15 cellular contexts compared by ENCODE assay signal in genomic region chr2:241199897-241200821, GRCh38. TPM values are rescaled to one million over a fixed set of nuclear protein-coding genes. Genes with fewer than 3 reads are reported as not detected.
DNase-seq lines count a peak whose midpoint lies in the region; ATAC-seq and TF ChIP-seq lines count a peak whose summit lies in the region.
"Had no signal": no experiment of that assay in that cellular context is flagged by ENCODE, and none has a peak within 500 bp of the region (broad histone marks: within the 10 kb centered on the region; RNA-seq: fewer than 3 reads in every experiment).

No MANE protein-coding gene starts in this region.

- no peaks in the 10 kb centered on the region for H3K27me3 ChIP-seq in heart right ventricle
- no peaks in the 10 kb centered on the region for H3K27me3 ChIP-seq in psoas muscle (ENCODE audit: insufficient read depth in 3 of 3, low read length in 2 of 3)
- no peaks in the 10 kb centered on the region for H3K27me3 ChIP-seq in brain microvascular endothelial cell (replicated peaks)
- H3K27me3 ChIP-seq in testis: no peaks in the 10 kb centered on the region
- H3K27me3 ChIP-seq: MG63 had no signal

- TF ChIP-seq CTCF in heart right ventricle (IDR thresholded peaks at IDR 0.05) (no peak), epithelial cell of esophagus (IDR thresholded peaks at IDR 0.05; ENCODE audit: insufficient read depth, low read depth, low read length, missing control alignments) (no peak), psoas muscle (IDR thresholded peaks at IDR 0.05) (no peak), brain microvascular endothelial cell (IDR thresholded peaks at IDR 0.05; ENCODE audit: low read depth, low read length, missing control alignments) (no peak), testis (IDR thresholded peaks at IDR 0.05) (no peak)

- H3K36me3 ChIP-seq in heart right ventricle: no peaks in the 10 kb centered on the region
- no peaks in the 10 kb centered on the region for H3K36me3 ChIP-seq in psoas muscle (ENCODE audit: insufficient read depth in 1 of 2, low read depth in 1 of 2)
- no peaks in the 10 kb centered on the region for H3K36me3 ChIP-seq in brain microvascular endothelial cell (replicated peaks)
- no peaks in the 10 kb centered on the region for H3K36me3 ChIP-seq in testis (ENCODE audit: low read depth, missing control alignments)
- H3K36me3 ChIP-seq: MG63 had no signal

- H3K9me3 ChIP-seq in heart right ventricle: no peaks in the 10 kb centered on the region
- H3K9me3 ChIP-seq in psoas muscle: no peaks in the 10 kb centered on the region
- no peaks in the 10 kb centered on the region for H3K9me3 ChIP-seq in testis
- H3K9me3 ChIP-seq: MG63 had no signal

- in situ Hi-C loops in brain microvascular endothelial cell (cut with HindIII; ENCODE audit: low pct_ligation_motif_present, low sequenced_read_pairs): no loop called here

- DNase-seq in Right ventricle myocardium inferior (ENCODE audit: missing footprints): peak; percentile 58
- DNase-seq in heart right ventricle: no peak
- DNase-seq in NCI-H226: peak; percentile 24
- peak; percentile 18 for DNase-seq in epithelial cell of esophagus (ENCODE audit: low read depth)
- DNase-seq in psoas muscle: peak; percentile 11 to 45
- DNase-seq in brain microvascular endothelial cell: no peak
- no peak for DNase-seq in NCI-H69 (lab: John Stamatoyannopoulos, UW)
- DNase-seq in testis: no peak
- DNase-seq: C1 segment of cervical spinal cord, Karpas-422, MG63, NCI-H1417, NCI-H1930, NCI-H446, OCI-M1 had no signal

- WGBS in heart right ventricle, 2 donors: 82 to 85% methylated on average over 42 of the region's 42 CpGs
- WGBS in psoas muscle, 3 donors: 84 to 88% (median 88%) methylated on average over 41 to 42 of the region's 42 CpGs
- 85 to 88% methylated on average over 19 to 42 of the region's 42 CpGs for WGBS in testis, 2 donors

- no peak for ATAC-seq in Right ventricle myocardium inferior
- no peak for ATAC-seq in heart right ventricle
- ATAC-seq in psoas muscle: no peak

- H3K4me3 ChIP-seq in heart right ventricle: no peak overlapping the region
- no peak overlapping the region for H3K4me3 ChIP-seq in epithelial cell of esophagus (ENCODE audit: low read length)
- H3K4me3 ChIP-seq in psoas muscle: no peak overlapping the region
- no peak overlapping the region for H3K4me3 ChIP-seq in brain microvascular endothelial cell (ENCODE audit: low read depth, low read length)
- H3K4me3 ChIP-seq in testis: no peak overlapping the region
- H3K4me3 ChIP-seq: MG63 had no signal

- no peaks in the 10 kb centered on the region for H3K4me1 ChIP-seq in heart right ventricle
- H3K4me1 ChIP-seq in psoas muscle: no peaks in the 10 kb centered on the region
- H3K4me1 ChIP-seq in testis: no peaks in the 10 kb centered on the region

- intact Hi-C loops in Right ventricle myocardium inferior (cut with DNase I): no loop called here
- intact Hi-C loops in heart right ventricle (cut with DNase I): no loop called here
- intact Hi-C loops in psoas muscle (cut with DNase I): no loop called here
- intact Hi-C loops in testis (cut with DNase I; ENCODE audit: low total_unique reads): no loop called here

- H3K27ac ChIP-seq in heart right ventricle: no peak overlapping the region
- no peak overlapping the region for H3K27ac ChIP-seq in psoas muscle
- no peak overlapping the region for H3K27ac ChIP-seq in brain microvascular endothelial cell
- no peak overlapping the region for H3K27ac ChIP-seq in testis

- TF ChIP-seq POLR2A in testis (IDR thresholded peaks at IDR 0.05): no peak

RNA-seq across cellular contexts. Expression of gene ANO7, which starts 11.7 kb away (rescaled TPM):
- 0.81 TPM for total RNA-seq in Right ventricle myocardium inferior
- total RNA-seq in heart right ventricle: 1 to 10 TPM in 8 of 10 donors, under 1 TPM in 2; 0.92 to 3.0 (median 2.0) TPM
- under 1 TPM; 0.61 to 0.73 TPM for polyA plus RNA-seq in heart right ventricle
- total RNA-seq in psoas muscle: 1 to 10 TPM in 1 of 4 donors, under 1 TPM in 3; 0.36 to 1.8 (median 0.64) TPM
- under 1 TPM; 0.22 to 0.55 (median 0.34) TPM for polyA plus RNA-seq in psoas muscle
- total RNA-seq in testis: 1 to 10 TPM; 1.9 to 2.5 TPM
- polyA plus RNA-seq in testis (ENCODE audit: insufficient read depth, low read depth, low replicate concordance): 1.2 TPM

RNA-seq across cellular contexts. Expression of gene PPP1R7, which starts 49.9 kb away (rescaled TPM):
- 66.6 TPM for total RNA-seq in Right ventricle myocardium inferior
- total RNA-seq in heart right ventricle: 10 to 100 TPM; 64.1 to 91.3 (median 78.3) TPM
- polyA plus RNA-seq in heart right ventricle: 10 to 100 TPM; 77.0 to 77.5 TPM
- 10 to 100 TPM; 71.3 to 80.8 (median 72.2) TPM for total RNA-seq in psoas muscle
- 100 to 1,000 TPM in 1 of 3 donors, 10 to 100 TPM in 2; 44.0 to 108 (median 74.6) TPM for polyA plus RNA-seq in psoas muscle
- total RNA-seq in testis: 100 to 1,000 TPM; 100 to 139 TPM
- polyA plus RNA-seq in testis (ENCODE audit: insufficient read depth, low read depth, low replicate concordance): 358 TPM

RNA-seq across cellular contexts. Expression of gene PASK, which starts 50.9 kb away (rescaled TPM):
- total RNA-seq in Right ventricle myocardium inferior: 1.4 TPM
- total RNA-seq in heart right ventricle: 1 to 10 TPM; 1.0 to 4.5 (median 1.5) TPM
- polyA plus RNA-seq in heart right ventricle: 1 to 10 TPM in 1 of 2 donors, under 1 TPM in 1; 0.93 to 2.5 TPM
- 1 to 10 TPM in 2 of 4 donors, under 1 TPM in 2; 0.71 to 1.9 (median 1.2) TPM for total RNA-seq in psoas muscle
- polyA plus RNA-seq in psoas muscle: 1 to 10 TPM in 1 of 3 donors, under 1 TPM in 2; 0.41 to 1.3 (median 0.44) TPM
- total RNA-seq in testis: 10 to 100 TPM; 54.0 to 57.6 TPM
- 48.6 TPM for polyA plus RNA-seq in testis (ENCODE audit: insufficient read depth, low read depth, low replicate concordance)

Comparison
In these comparisons a context has a peak if more than half of its experiments do, and no peak if none do; other contexts are left out.
1. DNase-seq: peak in Right ventricle myocardium inferior (single experiment), NCI-H226 (single experiment), epithelial cell of esophagus (single experiment) and psoas muscle (2 of 2); none in heart right ventricle (0 of 2), brain microvascular endothelial cell (single experiment), NCI-H69 (single experiment) and testis (single experiment).
2. RNA of gene PASK, which starts 50.9 kb away (total RNA-seq): 54.0 to 57.6 TPM in testis; 1.0 to 4.5 TPM in heart right ventricle, 1.4 TPM in Right ventricle myocardium inferior (single experiment) and 0.71 to 1.9 TPM in psoas muscle; every median in the first group is over 4 times any median in the second.